ENCODE assay signal across 24 cellular contexts in genomic region chr9:115810166-115810565, GRCh38.
"Had no signal": no experiment of that assay in that cellular context is flagged by ENCODE, and none has a peak within 500 bp of the region (broad histone marks: within the 10 kb centered on the region; RNA-seq: fewer than 3 reads in every experiment).

No MANE protein-coding gene starts in this region.

- H3K9me3 ChIP-seq: colonic mucosa, mucosa of descending colon, tibial nerve had no signal

- H3K36me3 ChIP-seq: colonic mucosa, heart right ventricle, left lung, spleen, tibial nerve had no signal

- H3K27ac ChIP-seq: colonic mucosa, dorsolateral prefrontal cortex, heart right ventricle, left lung, spleen, tibial nerve had no signal

- DNase-seq: activated CD4-positive, alpha-beta T cell treated with anti-CD3 and anti-CD28 coated beads for 1 hour; activated CD4-positive, alpha-beta T cell treated with anti-CD3 and anti-CD28 coated beads, Interleukin-2, amount 50 U/mL, for 1 hour; activated CD8-positive, alpha-beta T cell treated with anti-CD3 and anti-CD28 coated beads for 36 hours; activated naive CD8-positive, alpha-beta T cell treated with anti-CD3 and anti-CD28 coated beads, Interleukin-2, amount 50 U/mL, for 24 hours; activated T-cell treated with anti-CD3 and anti-CD28 coated beads, Interleukin-2, amount 50 U/mL, for 4 hours; amygdala; colonic mucosa; dorsolateral prefrontal cortex; effector memory CD4-positive, alpha-beta T cell; heart right ventricle; kidney glomerular epithelial cell; left lung; mucosa of descending colon; right cardiac atrium; spleen; stimulated activated CD4-positive, alpha-beta T cell treated with anti-CD3 and anti-CD28 coated beads, Interleukin-2, amount 100 ng/mL, for 48 hours; stimulated activated naive CD4-positive, alpha-beta T cell treated with Interleukin-2 at 50 U/mL for 16 hours; T-helper 2 cell had no signal

- H3K27me3 Mint-ChIP-seq: activated CD8-positive, alpha-beta T cell treated with anti-CD3 and anti-CD28 coated beads for 36 hours; activated naive CD4-positive, alpha-beta T cell treated with anti-CD3 and anti-CD28 coated beads, Interleukin-2, amount 50 U/mL, for 24 hours; activated naive CD8-positive, alpha-beta T cell treated with anti-CD3 and anti-CD28 coated beads, Interleukin-2, amount 50 U/mL, for 24 hours; natural killer cell treated with Interleukin-12 subunit alpha and Interleukin-12 subunit beta and Interleukin-15 and Interleukin-18, amount 100 ng/mL, for 72 hours had no signal

- H3K4me3 Mint-ChIP-seq: activated CD8-positive, alpha-beta T cell treated with anti-CD3 and anti-CD28 coated beads for 36 hours; activated naive CD4-positive, alpha-beta T cell treated with anti-CD3 and anti-CD28 coated beads, Interleukin-2, amount 50 U/mL, for 24 hours; activated naive CD8-positive, alpha-beta T cell treated with anti-CD3 and anti-CD28 coated beads, Interleukin-2, amount 50 U/mL, for 24 hours; activated T-cell treated with anti-CD3 and anti-CD28 coated beads, Interleukin-2, amount 50 U/mL, for 4 hours; natural killer cell treated with Interleukin-12 subunit alpha and Interleukin-12 subunit beta and Interleukin-15 and Interleukin-18, amount 100 ng/mL, for 72 hours; WTC11 had no signal

- H3K27me3 ChIP-seq: colonic mucosa, heart right ventricle, left lung, spleen, tibial nerve had no signal

- H3K4me3 ChIP-seq: colonic mucosa, dorsolateral prefrontal cortex, heart right ventricle, left lung, lung, mucosa of descending colon, spleen, tibial nerve had no signal

- H3K36me3 Mint-ChIP-seq: activated naive CD4-positive, alpha-beta T cell treated with anti-CD3 and anti-CD28 coated beads, Interleukin-2, amount 50 U/mL, for 24 hours; natural killer cell treated with Interleukin-12 subunit alpha and Interleukin-12 subunit beta and Interleukin-15 and Interleukin-18, amount 100 ng/mL, for 72 hours had no signal

- H3K27ac Mint-ChIP-seq: activated CD8-positive, alpha-beta T cell treated with anti-CD3 and anti-CD28 coated beads for 36 hours; activated naive CD4-positive, alpha-beta T cell treated with anti-CD3 and anti-CD28 coated beads, Interleukin-2, amount 50 U/mL, for 24 hours; activated naive CD8-positive, alpha-beta T cell treated with anti-CD3 and anti-CD28 coated beads, Interleukin-2, amount 50 U/mL, for 24 hours; activated T-helper 2 cell treated with anti-CD3 and anti-CD28 coated beads, Interferon-gamma antibody, Interleukin-2, Interleukin-4, amounts not matched to agents 10 μg/mL and 5 μg/mL and 100 μg/mL, durations not matched to agents 14 hours and 24 hours and 36 hours; natural killer cell treated with Interleukin-12 subunit alpha and Interleukin-12 subunit beta and Interleukin-15 and Interleukin-18, amount 100 ng/mL, for 72 hours; WTC11 had no signal

- H3K4me1 ChIP-seq: colonic mucosa, heart right ventricle, left lung, spleen had no signal

- H3K4me1 Mint-ChIP-seq: activated naive CD4-positive, alpha-beta T cell treated with anti-CD3 and anti-CD28 coated beads, Interleukin-2, amount 50 U/mL, for 24 hours; activated naive CD8-positive, alpha-beta T cell treated with anti-CD3 and anti-CD28 coated beads, Interleukin-2, amount 50 U/mL, for 24 hours had no signal

- H3K9me3 Mint-ChIP-seq: activated T-helper 2 cell treated with anti-CD3 and anti-CD28 coated beads, Interferon-gamma antibody, Interleukin-2, Interleukin-4, amounts not matched to agents 10 μg/mL and 5 μg/mL and 100 μg/mL, durations not matched to agents 14 hours and 24 hours and 36 hours had no signal
